In the genomic region with DNA sequence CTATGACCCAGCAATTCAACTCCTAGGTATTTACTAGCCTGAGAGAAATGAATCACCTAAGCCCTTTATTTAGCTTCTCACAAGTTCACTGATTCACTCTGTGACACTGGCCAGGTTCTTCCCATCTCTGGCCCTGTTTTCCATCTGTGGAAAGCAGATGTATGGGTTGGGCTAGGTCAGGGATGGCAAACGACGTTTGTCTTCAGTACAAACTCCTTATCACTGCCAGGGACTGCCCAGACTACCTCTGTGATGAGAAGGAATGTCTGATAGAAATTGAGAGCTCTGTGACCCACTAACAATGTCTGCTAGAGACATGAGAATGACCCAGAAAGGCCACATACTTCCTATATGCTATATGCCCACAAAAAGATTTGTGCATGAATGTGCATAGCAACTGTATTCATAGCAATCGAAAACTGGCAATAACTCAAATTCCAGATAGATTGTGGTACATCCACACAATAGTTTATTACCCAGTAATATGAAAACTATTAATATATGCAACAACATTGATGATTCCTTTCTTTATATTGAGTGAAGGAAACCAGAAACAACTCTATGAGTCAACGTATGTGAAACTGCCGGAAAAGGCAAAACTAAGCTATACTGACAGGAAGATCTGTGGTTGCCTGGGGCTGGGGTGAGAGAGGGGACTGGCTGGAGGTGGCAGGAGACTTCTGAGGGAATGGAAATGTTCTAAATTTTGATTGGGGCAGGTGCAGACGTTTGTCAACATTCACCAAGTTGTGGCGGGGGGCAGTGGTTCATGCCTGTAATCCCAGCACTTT, we compare ENCODE assay signal across 10 cellular contexts. TPM values are rescaled to one million over a fixed set of nuclear protein-coding genes. Genes with fewer than 3 reads are reported as not detected.
DNase-seq lines count a peak whose midpoint lies in the region; TF ChIP-seq lines count a peak whose summit lies in the region.
"Had no signal": no experiment of that assay in that cellular context is flagged by ENCODE, and none has a peak within 500 bp of the region (broad histone marks: within the 10 kb centered on the region; RNA-seq: fewer than 3 reads in every experiment).

No MANE protein-coding gene starts in this region.

- H3K9me3 ChIP-seq in SJSA1 (replicated peaks) = no peaks in the 10 kb centered on the region
- no peaks in the 10 kb centered on the region for H3K9me3 ChIP-seq in adipocyte (ENCODE audit: control insufficient read depth, low read length)
- H3K9me3 ChIP-seq in smooth muscle cell (replicated peaks; ENCODE audit: low read depth) = no peaks in the 10 kb centered on the region

- no peak for TF ChIP-seq CTCF in smooth muscle cell (IDR thresholded peaks at IDR 0.05; ENCODE audit: borderline replicate concordance, insufficient read depth, poor library complexity, severe bottlenecking)

- peak overlapping the region; percentile 28 for H2AFZ ChIP-seq in smooth muscle cell (ENCODE audit: low read depth)

- H3K27me3 ChIP-seq in SJSA1 (replicated peaks) = no peaks in the 10 kb centered on the region
- H3K27me3 ChIP-seq in adipocyte (replicated peaks; ENCODE audit: control insufficient read depth, insufficient read depth, low read length) = no peaks in the 10 kb centered on the region
- H3K27me3 ChIP-seq in smooth muscle cell (ENCODE audit: low read depth) = no peaks in the 10 kb centered on the region

- no peaks in the 10 kb centered on the region for H3K36me3 ChIP-seq in SJSA1
- H3K36me3 ChIP-seq in adipocyte (ENCODE audit: control insufficient read depth, insufficient read depth, low read length, severe bottlenecking) = no peaks in the 10 kb centered on the region
- H3K36me3 ChIP-seq in smooth muscle cell (ENCODE audit: low read depth) = no peaks in the 10 kb centered on the region

- H3K9ac ChIP-seq in adipocyte (ENCODE audit: low read length) (no peak overlapping the region), smooth muscle cell (ENCODE audit: low read depth) (peak overlapping the region; percentile 67)

- H3K27ac ChIP-seq in SJSA1 (peak overlapping the region; percentile 37), smooth muscle cell (ENCODE audit: low read depth) (peak overlapping the region; percentile 94)
- H3K27ac ChIP-seq: C4-2B had no signal

- DNase-seq in stimulated activated naive CD4-positive, alpha-beta T cell treated with Interleukin-2 at 50 U/mL for 16 hours (lab: John Stamatoyannopoulos, UW) = peak; percentile 51
- DNase-seq in stimulated activated naive CD4-positive, alpha-beta T cell (lab: John Stamatoyannopoulos, UW) = no peak
- DNase-seq in SJSA1 (ENCODE audit: low read depth in 1 of 2, low spot score in 2 of 2) (peak in 1 of 2 experiments; percentile 47), adipocyte (ENCODE audit: low read depth) (peak; percentile 32), smooth muscle cell (lab: John Stamatoyannopoulos, UW; ENCODE audit: unreplicated experiment) (no peak), DMS79 treated with DMSO at 0.1 percent for 48 hours (lab: John Stamatoyannopoulos, UW) (no peak), SHP77 treated with DMSO at 0.1 percent for 48 hours (lab: John Stamatoyannopoulos, UW) (no peak), ACHN (no peak)

- no peaks in the 10 kb centered on the region for H3F3A ChIP-seq in smooth muscle cell (ENCODE audit: low read depth)

- H3K4me1 ChIP-seq in SJSA1 (replicated peaks) (peaks cover 52% of the 10 kb centered on the region), adipocyte (ENCODE audit: control insufficient read depth, insufficient read depth, low read length) (no peaks in the 10 kb centered on the region), smooth muscle cell (ENCODE audit: low read depth) (peaks cover 3% of the 10 kb centered on the region)

- peak overlapping the region; percentile 42 for H3K4me2 ChIP-seq in smooth muscle cell

- in situ Hi-C loops in ACHN (cut with HindIII; ENCODE audit: low pct_ligation_motif_present, low pct_unique_long_range_greater_than_20kb, low sequenced_read_pairs) = no loop called here

- no peak overlapping the region for H3K4me3 ChIP-seq in SJSA1
- H3K4me3 ChIP-seq in adipocyte (ENCODE audit: low read length) = no peak overlapping the region
- no peak overlapping the region for H3K4me3 ChIP-seq in smooth muscle cell

- no peaks in the 10 kb centered on the region for H3K79me2 ChIP-seq in smooth muscle cell (ENCODE audit: low read depth)

- H4K20me1 ChIP-seq in smooth muscle cell (ENCODE audit: low read depth) = no peaks in the 10 kb centered on the region

- 24% methylated on average over 7 of the region's 7 CpGs for WGBS in smooth muscle cell (ENCODE audit: low lambda C conversion rate)

RNA-seq across cellular contexts. Expression of a gene that starts 32.0 kb away (rescaled TPM):
- 30.0 and 48.7 TPM in 2 replicates for total RNA-seq in SJSA1 (2014; rRNA removed; shearing (Covaris generic))
- 112 and 117 TPM in 2 replicates for total RNA-seq in smooth muscle cell
- polyA plus RNA-seq in smooth muscle cell = 62.2 and 62.6 TPM in 2 replicates

RNA-seq across cellular contexts. Expression of a gene that starts 44.7 kb away (rescaled TPM):
- 2.7 and 5.8 TPM in 2 replicates for total RNA-seq in SJSA1 (2014; rRNA removed; shearing (Covaris generic))
- 1.5 TPM in 1 of 2 replicates, not detected in the other for total RNA-seq in smooth muscle cell
- polyA plus RNA-seq in smooth muscle cell = 0.38 TPM in 1 of 2 replicates, not detected in the other
- total RNA-seq: urinary bladder had no signal

Comparison
In these comparisons a context has a peak if more than half of its experiments do, and no peak if none do; other contexts are left out.
1. DNase-seq: peak in stimulated activated naive CD4-positive, alpha-beta T cell treated with Interleukin-2 at 50 U/mL for 16 hours (single experiment) and adipocyte (single experiment); none in stimulated activated naive CD4-positive, alpha-beta T cell (0 of 6), smooth muscle cell (single experiment), DMS79 treated with DMSO at 0.1 percent for 48 hours (single experiment), SHP77 treated with DMSO at 0.1 percent for 48 hours (single experiment) and ACHN (single experiment).